Comparison of ENCODE assay signal across 1 cellular context in the genomic region with DNA sequence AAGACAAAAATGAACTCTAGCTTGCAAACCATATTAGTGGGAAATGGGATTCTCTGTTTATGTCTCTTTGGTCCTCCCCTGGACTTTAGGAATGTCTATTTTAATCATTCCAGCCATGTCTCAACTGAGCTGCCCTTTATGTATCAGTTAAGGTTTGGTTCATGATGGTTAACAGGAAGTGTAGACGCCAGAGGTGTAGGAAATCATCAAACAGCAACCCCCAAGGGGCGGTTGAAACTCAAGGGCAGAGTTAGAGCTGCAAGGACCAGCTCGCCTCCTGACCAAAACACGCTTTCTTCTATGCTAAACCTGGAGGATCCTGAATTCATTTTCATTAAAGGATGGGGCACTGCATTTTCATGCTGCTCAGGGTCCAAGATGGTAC.
TF ChIP-seq lines count a peak whose summit lies in the region.

No MANE protein-coding gene starts in this region.

TF ChIP-seq in GM12878, 131 proteins besides CTCF, POLR2A, EP300 and RAD21:
- peak; percentile 36 for TF ChIP-seq RUNX3 (IDR thresholded peaks at IDR 0.05; ENCODE audit: low read length)
- TF ChIP-seq FOXM1 (IDR thresholded peaks at IDR 0.05; ENCODE audit: low read depth, low read length), result peak; percentile 14; the same call in 1 of the 2 replicates
- TF ChIP-seq ZNF217 (IDR thresholded peaks at IDR 0.05), result no peak
- no peak for TF ChIP-seq NR2C1 (IDR thresholded peaks at IDR 0.05)
- TF ChIP-seq YY1 (IDR thresholded peaks at IDR 0.05; ENCODE audit: low read depth, low read length), result 0 out of 2 replicates have a peak, but pooled peaks have one; percentile 28
- TF ChIP-seq FOXK2 (IDR thresholded peaks at IDR 0.05), result no peak
- TF ChIP-seq BRCA1 (IDR thresholded peaks at IDR 0.05; ENCODE audit: low read depth, low read length), result no peak
- TF ChIP-seq NFXL1 (IDR thresholded peaks at IDR 0.05; ENCODE audit: borderline replicate concordance), result no peak
- no peak for TF ChIP-seq SUPT20H (IDR thresholded peaks at IDR 0.05; ENCODE audit: borderline replicate concordance, control insufficient read depth, low read depth, low read length)
